Comparison of ENCODE assay signal across 9 cellular contexts in genomic region chr11:84780689-84781293, GRCh38.
DNase-seq lines count a peak whose midpoint lies in the region; ATAC-seq, FAIRE-seq and TF ChIP-seq lines count a peak whose summit lies in the region.
"Had no signal": no experiment of that assay in that cellular context is flagged by ENCODE, and none has a peak within 500 bp of the region (broad histone marks: within the 10 kb centered on the region; RNA-seq: fewer than 3 reads in every experiment).

No MANE protein-coding gene starts in this region.

- H3K36me3 ChIP-seq in GM12878 (ENCODE audit: control insufficient read depth in 2 of 2, insufficient read depth in 2 of 2, low read length in 1 of 2) (no peaks in the 10 kb centered on the region), mesenchymal stem cell (ENCODE audit: control insufficient read depth in 1 of 2, insufficient read depth in 2 of 2, low read depth in 1 of 2, low read length in 2 of 2) (no peaks in the 10 kb centered on the region)
- H3K36me3 ChIP-seq: BLaER1 treated with 17β-estradiol and CSF1 and Interleukin-3, amounts not matched to agents 10 nM and 100 nM had no signal

- no peak for FAIRE-seq in GM12878 (lab: Jason Lieb, UNC)

- no peak overlapping the region for H2AFZ ChIP-seq in GM12878 (ENCODE audit: control insufficient read depth, low read depth, low read length)
- no peak overlapping the region for H2AFZ ChIP-seq in mesenchymal stem cell (ENCODE audit: low read depth, low read length)

- H3K79me2 ChIP-seq in GM12878 (ENCODE audit: control insufficient read depth, insufficient read depth, low read length) = no peaks in the 10 kb centered on the region

- H3K27ac ChIP-seq in GM12878 (ENCODE audit: control insufficient read depth, insufficient read depth) = no peak overlapping the region
- no peak overlapping the region for H3K27ac ChIP-seq in mesenchymal stem cell (ENCODE audit: low read length, poor library complexity, severe bottlenecking)
- H3K27ac ChIP-seq: BLaER1 treated with 17β-estradiol and CSF1 and Interleukin-3, amounts not matched to agents 10 nM and 100 nM had no signal

- intact Hi-C loops in GM12878 (cut with micrococcal nuclease; ENCODE audit: unreplicated experiment) = loop anchor here (2.0 to 10.0 kb wide), 2 partner anchors 394 to 810 kb away; no protein-coding TSS in a partner anchor

- TF ChIP-seq CTCF in GM12878 (IDR thresholded peaks at IDR 0.05 in 2 of 3, conservative IDR thresholded peaks at IDR 0.05 in 1 of 3; ENCODE audit: control insufficient read depth in 2 of 3, extremely low read depth in 1 of 3, insufficient read depth in 1 of 3, low read depth in 3 of 3, low read length in 3 of 3) = peak; percentile 35 to 44 (median 36); a peak in 5 of 6 replicates

- H2BK15ac ChIP-seq in mesenchymal stem cell (ENCODE audit: low read depth, poor library complexity, severe bottlenecking) = no peak overlapping the region

- no peak overlapping the region for H2BK5ac ChIP-seq in mesenchymal stem cell (ENCODE audit: low read depth, low read length, poor library complexity, severe bottlenecking)

- H4K20me1 ChIP-seq in GM12878 (ENCODE audit: control insufficient read depth, insufficient read depth) = no peaks in the 10 kb centered on the region
- H4K20me1 ChIP-seq: BLaER1 treated with 17β-estradiol and CSF1 and Interleukin-3, amounts not matched to agents 10 nM and 100 nM had no signal

- H3K4me2 ChIP-seq in GM12878 (ENCODE audit: control insufficient read depth, insufficient read depth) (no peak overlapping the region), mesenchymal stem cell (ENCODE audit: low read length, poor library complexity, severe bottlenecking) (no peak overlapping the region)
- H3K4me2 ChIP-seq: BLaER1 treated with 17β-estradiol and CSF1 and Interleukin-3, amounts not matched to agents 10 nM and 100 nM had no signal

- RAD21 ChIA-PET in GM12878 (lab: Charles Lee; ENCODE audit: unreplicated experiment) = interaction anchor here (0.6 to 1.5 kb wide), 6 partner anchors 224 to 1304 kb away, joined by 3 to 7 read pairs (median 4); partner anchors contain the start of gene TMEM126A

- H3K9me3 ChIP-seq in GM12878 (replicated peaks; ENCODE audit: control insufficient read depth, insufficient read depth, low read length) (no peaks in the 10 kb centered on the region), mesenchymal stem cell (ENCODE audit: control insufficient read depth, low read length) (no peaks in the 10 kb centered on the region)
- H3K9me3 ChIP-seq: BLaER1 treated with 17β-estradiol and CSF1 and Interleukin-3, amounts not matched to agents 10 nM and 100 nM had no signal

- H3K23ac ChIP-seq in mesenchymal stem cell (ENCODE audit: low read length in 2 of 2) = no peak overlapping the region

- H3K4me1 ChIP-seq in GM12878 (ENCODE audit: control insufficient read depth, insufficient read depth, low read length) = no peaks in the 10 kb centered on the region
- H3K4me1 ChIP-seq in mesenchymal stem cell (ENCODE audit: control insufficient read depth, insufficient read depth, low read depth, low read length) = no peaks in the 10 kb centered on the region
- H3K4me1 ChIP-seq: BLaER1 treated with 17β-estradiol and CSF1 and Interleukin-3, amounts not matched to agents 10 nM and 100 nM had no signal

- no TSS peak for BruUV-seq in GM12878 (replicated peaks; lab: Mats Ljungman, UMichigan)

- CTCF ChIA-PET in GM12878 (lab: Yijun Ruan, JAX) = interaction anchor here (0.6 to 1.6 kb wide), 4 partner anchors 385 to 1519 kb away, joined by 3 to 5 read pairs (median 4); no protein-coding TSS in a partner anchor

- no peak overlapping the region for H3K4ac ChIP-seq in mesenchymal stem cell (ENCODE audit: low read depth in 1 of 2, low read length in 2 of 2)

- H3K14ac ChIP-seq in mesenchymal stem cell (ENCODE audit: low read length in 2 of 2) = no peak overlapping the region

- H4K91ac ChIP-seq in mesenchymal stem cell (ENCODE audit: low read length) = no peak overlapping the region

- no peak overlapping the region for H2AK5ac ChIP-seq in mesenchymal stem cell (ENCODE audit: low read length, severe bottlenecking)

- H3K9ac ChIP-seq in GM12878 (ENCODE audit: control insufficient read depth, insufficient read depth, low read length) = no peak overlapping the region
- no peak overlapping the region for H3K9ac ChIP-seq in mesenchymal stem cell (ENCODE audit: low read length)
- H3K9ac ChIP-seq: BLaER1 treated with 17β-estradiol and CSF1 and Interleukin-3, amounts not matched to agents 10 nM and 100 nM had no signal

- SMC1A ChIA-PET in GM12878 (lab: Charles Lee; ENCODE audit: uncharacterized antibody, unreplicated experiment) = interaction anchor here (0.6 to 1.1 kb wide), 9 partner anchors 12 to 810 kb away, joined by 3 to 5 read pairs (median 3); no protein-coding TSS in a partner anchor

- no peak overlapping the region for H4K8ac ChIP-seq in mesenchymal stem cell (ENCODE audit: low read length)

- peak; percentile 42; the same call in 2 of the 3 replicates for ATAC-seq in GM12878

- TF ChIP-seq RAD21 in GM12878 (IDR thresholded peaks at IDR 0.05; ENCODE audit: insufficient read depth, low read depth, low read length) = peak; percentile 52

- no peak for TF ChIP-seq POLR2A in GM12878 (IDR thresholded peaks at IDR 0.05; ENCODE audit: low read depth, low read length)

- H3K18ac ChIP-seq in mesenchymal stem cell (ENCODE audit: low read depth in 1 of 2, low read length in 2 of 2) = no peak overlapping the region

- 24% methylated on average over 2 of the region's 3 CpGs for WGBS in GM12878 (ENCODE audit: insufficient coverage, insufficient replicate concordance, low lambda C conversion rate, missing lambda C conversion rate)
- 0% methylated on average over 1 of the region's 3 CpGs for WGBS in mesenchymal stem cell

- in situ Hi-C loops in GM12878 (cut with MboI) = loop anchor here (10.0 kb wide), 1 partner anchor 804 kb away; no protein-coding TSS in a partner anchor

- H3K27me3 ChIP-seq in GM12878 (replicated peaks in 1 of 2; ENCODE audit: control insufficient read depth in 2 of 2, insufficient read depth in 2 of 2, low read length in 1 of 2) = no peaks in the 10 kb centered on the region
- H3K27me3 ChIP-seq in mesenchymal stem cell (ENCODE audit: control insufficient read depth in 1 of 2, insufficient read depth in 1 of 2, low read length in 2 of 2) = peaks cover 0 to 4% of the 10 kb centered on the region in 2 experiments
- H3K27me3 ChIP-seq: BLaER1 treated with 17β-estradiol and CSF1 and Interleukin-3, amounts not matched to agents 10 nM and 100 nM had no signal

- H2BK120ac ChIP-seq in mesenchymal stem cell (ENCODE audit: low read depth, low read length) = no peak overlapping the region

- H3K4me3 ChIP-seq in GM12878 (no peak overlapping the region), mesenchymal stem cell (ENCODE audit: insufficient read depth in 1 of 2, low read depth in 1 of 2, low read length in 2 of 2) (no peak overlapping the region)
- H3K4me3 ChIP-seq: BLaER1 treated with 17β-estradiol and CSF1 and Interleukin-3, amounts not matched to agents 10 nM and 100 nM had no signal

- POLR2A ChIA-PET in GM12878 (lab: Charles Lee) = no interaction called here

- TF ChIP-seq EP300 in GM12878 (IDR thresholded peaks at IDR 0.05; ENCODE audit: borderline replicate concordance in 1 of 2, control insufficient read depth in 1 of 2, low read depth in 2 of 2, low read length in 2 of 2) = no peak

- DNase-seq in NCI-H1417 (lab: John Stamatoyannopoulos, UW) (peak; percentile 23 to 75 (median 38)), NCI-H1417 treated with DMSO at 0.1 percent for 48 hours (lab: John Stamatoyannopoulos, UW) (no peak), NCI-H1092 (lab: John Stamatoyannopoulos, UW) (peak; percentile 30), GM12878 (ENCODE audit: low read depth, low spot score) (no peak), mesenchymal stem cell (peak; percentile 18), NCI-H146 treated with DMSO at 0.1 percent for 48 hours (lab: John Stamatoyannopoulos, UW; ENCODE audit: unreplicated experiment) (no peak), KG1 (lab: John Stamatoyannopoulos, UW) (no peak)
- DNase-seq in activated CD8-positive, alpha-beta memory T cell treated with anti-CD3 and anti-CD28 coated beads for 24 hours = no peak

- H2BK12ac ChIP-seq in mesenchymal stem cell (ENCODE audit: low read length in 2 of 2) = no peak overlapping the region

- H3K79me1 ChIP-seq in mesenchymal stem cell (replicated peaks; ENCODE audit: low read length, poor library complexity, severe bottlenecking) = no peaks in the 10 kb centered on the region

TF ChIP-seq in GM12878, 131 proteins besides CTCF, POLR2A, EP300 and RAD21:
- TF ChIP-seq ZNF24 (IDR thresholded peaks at IDR 0.05) (no peak), SMC3 (IDR thresholded peaks at IDR 0.05; ENCODE audit: borderline replicate concordance, low read length) (peak; percentile 58; the same call in 1 of the 2 replicates)

Comparison
In these comparisons a context has a peak if more than half of its experiments do, and no peak if none do; other contexts are left out.
1. DNase-seq: peak in NCI-H1417 (3 of 3), NCI-H1092 (single experiment) and mesenchymal stem cell (single experiment); none in NCI-H1417 treated with DMSO at 0.1 percent for 48 hours (single experiment), GM12878 (single experiment), NCI-H146 treated with DMSO at 0.1 percent for 48 hours (single experiment), activated CD8-positive, alpha-beta memory T cell treated with anti-CD3 and anti-CD28 coated beads for 24 hours (single experiment) and KG1 (single experiment).